31 cellular contexts compared by ENCODE assay signal in genomic region chr2:12879649-12880048, GRCh38.
"Had no signal": no experiment of that assay in that cellular context is flagged by ENCODE, and none has a peak within 500 bp of the region (broad histone marks: within the 10 kb centered on the region; RNA-seq: fewer than 3 reads in every experiment).

No MANE protein-coding gene starts in this region.

- H3K4me3 ChIP-seq: ascending aorta, breast epithelium, cardiac muscle cell, colonic mucosa, esophagus squamous epithelium, gastroesophageal sphincter had no signal

- H3K27ac Mint-ChIP-seq: activated CD4-positive, alpha-beta memory T cell treated with anti-CD3 and anti-CD28 coated beads, Interleukin-2, amount 10 ng/mL, durations not matched to agents 7 days and 5 days; activated CD4-positive, alpha-beta T cell treated with anti-CD3 and anti-CD28 coated beads, Interleukin-2, amount 10 ng/mL, durations not matched to agents 7 days and 5 days; activated naive CD4-positive, alpha-beta T cell treated with anti-CD3 and anti-CD28 coated beads, Interleukin-2, amount 10 ng/mL, durations not matched to agents 7 days and 5 days; activated naive CD4-positive, alpha-beta T cell treated with anti-CD3 and anti-CD28 coated beads, Interleukin-2, amount 50 U/mL, for 72 hours; activated naive CD8-positive, alpha-beta T cell treated with anti-CD3 and anti-CD28 coated beads, Interleukin-2, amount 10 ng/mL, durations not matched to agents 7 days and 5 days; activated T-cell treated with anti-CD3 and anti-CD28 coated beads, Interleukin-2, amount 50 U/mL, for 24 hours; activated T-cell treated with anti-CD3 and anti-CD28 coated beads, Interleukin-2, amount 50 U/mL, for 72 hours; brain had no signal

- H3K27me3 ChIP-seq: ascending aorta, breast epithelium, cardiac muscle cell, colonic mucosa, esophagus squamous epithelium, gastroesophageal sphincter had no signal

- ATAC-seq: activated naive CD4-positive, alpha-beta T cell treated with anti-CD3 and anti-CD28 coated beads, Interleukin-2, amount 50 U/mL, for 72 hours; activated T-cell treated with anti-CD3 and anti-CD28 coated beads, Interleukin-2, amount 50 U/mL, for 72 hours; gastroesophageal sphincter had no signal

- H3K4me1 ChIP-seq: ascending aorta, breast epithelium, colonic mucosa had no signal

- H3K36me3 ChIP-seq: ascending aorta, breast epithelium, cardiac muscle cell, colonic mucosa, esophagus squamous epithelium, gastroesophageal sphincter had no signal

- H3K4me1 Mint-ChIP-seq: activated CD4-positive, alpha-beta memory T cell treated with anti-CD3 and anti-CD28 coated beads, Interleukin-2, amount 10 ng/mL, durations not matched to agents 7 days and 5 days; activated CD4-positive, alpha-beta T cell treated with anti-CD3 and anti-CD28 coated beads, Interleukin-2, amount 10 ng/mL, durations not matched to agents 7 days and 5 days; activated naive CD4-positive, alpha-beta T cell treated with anti-CD3 and anti-CD28 coated beads, Interleukin-2, amount 10 ng/mL, durations not matched to agents 7 days and 5 days; brain had no signal

- H3K9me3 Mint-ChIP-seq: activated CD4-positive, alpha-beta memory T cell treated with anti-CD3 and anti-CD28 coated beads, Interleukin-2, amount 10 ng/mL, durations not matched to agents 7 days and 5 days; activated naive CD4-positive, alpha-beta T cell treated with anti-CD3 and anti-CD28 coated beads, Interleukin-2, amount 10 ng/mL, durations not matched to agents 7 days and 5 days; activated naive CD4-positive, alpha-beta T cell treated with anti-CD3 and anti-CD28 coated beads, Interleukin-2, amount 50 U/mL, for 72 hours; activated naive CD8-positive, alpha-beta T cell treated with anti-CD3 and anti-CD28 coated beads, Interleukin-2, amount 10 ng/mL, durations not matched to agents 7 days and 5 days; activated T-cell treated with anti-CD3 and anti-CD28 coated beads, Interleukin-2, amount 50 U/mL, for 24 hours; activated T-cell treated with anti-CD3 and anti-CD28 coated beads, Interleukin-2, amount 50 U/mL, for 72 hours had no signal

- FAIRE-seq: endometrium, endothelial cell of umbilical vein had no signal

- H3K4me3 Mint-ChIP-seq: activated CD4-positive, alpha-beta memory T cell treated with anti-CD3 and anti-CD28 coated beads, Interleukin-2, amount 10 ng/mL, durations not matched to agents 7 days and 5 days; activated CD4-positive, alpha-beta T cell treated with anti-CD3 and anti-CD28 coated beads, Interleukin-2, amount 10 ng/mL, durations not matched to agents 7 days and 5 days; activated naive CD4-positive, alpha-beta T cell treated with anti-CD3 and anti-CD28 coated beads, Interleukin-2, amount 10 ng/mL, durations not matched to agents 7 days and 5 days; activated naive CD8-positive, alpha-beta T cell treated with anti-CD3 and anti-CD28 coated beads, Interleukin-2, amount 10 ng/mL, durations not matched to agents 7 days and 5 days; activated T-cell treated with anti-CD3 and anti-CD28 coated beads, Interleukin-2, amount 50 U/mL, for 24 hours; activated T-cell treated with anti-CD3 and anti-CD28 coated beads, Interleukin-2, amount 50 U/mL, for 72 hours; brain had no signal

- H3K9me3 ChIP-seq: ascending aorta, breast epithelium, colonic mucosa, esophagus squamous epithelium, gastroesophageal sphincter had no signal

- H3K27ac ChIP-seq: ascending aorta, breast epithelium, cardiac muscle cell, colonic mucosa, epithelial cell of prostate, esophagus squamous epithelium, gastroesophageal sphincter had no signal

- DNase-seq: activated CD4-positive, alpha-beta memory T cell treated with anti-CD3 and anti-CD28 coated beads, Interleukin-2, amount 10 ng/mL, durations not matched to agents 7 days and 5 days; activated CD4-positive, alpha-beta T cell treated with anti-CD3 and anti-CD28 coated beads for 1 hour; activated CD4-positive, alpha-beta T cell treated with anti-CD3 and anti-CD28 coated beads for 4 hours; activated CD4-positive, alpha-beta T cell treated with anti-CD3 and anti-CD28 coated beads, Interleukin-2, amount 10 ng/mL, durations not matched to agents 7 days and 5 days; activated CD4-positive, alpha-beta T cell treated with anti-CD3 and anti-CD28 coated beads, Interleukin-2, amount 50 U/mL, for 4 hours; activated CD4-positive, CD25-positive, alpha-beta regulatory T cell; activated CD8-positive, alpha-beta memory T cell treated with anti-CD3 and anti-CD28 coated beads, Interleukin-2, amount 50 U/mL, for 48 hours; activated gamma-delta T cell; activated naive CD4-positive, alpha-beta T cell; activated naive CD4-positive, alpha-beta T cell treated with anti-CD3 and anti-CD28 coated beads, Interleukin-2, amount 10 ng/mL, durations not matched to agents 7 days and 5 days; activated naive CD8-positive, alpha-beta T cell treated with anti-CD3 and anti-CD28 coated beads, Interleukin-2, amount 10 ng/mL, durations not matched to agents 7 days and 5 days; activated T-cell treated with anti-CD3 and anti-CD28 coated beads for 4 hours; activated T-cell treated with anti-CD3 and anti-CD28 coated beads, Interleukin-2, amount 50 U/mL, for 24 hours; activated T-cell treated with anti-CD3 and anti-CD28 coated beads, Interleukin-2, amount 50 U/mL, for 72 hours; central memory CD4-positive, alpha-beta T cell; cerebellar nuclear complex; colonic mucosa; effector CD8-positive, alpha-beta T cell; esophagus squamous epithelium; foreskin melanocyte; head of caudate nucleus; T-helper 2 cell had no signal

- H3K36me3 Mint-ChIP-seq: activated naive CD4-positive, alpha-beta T cell treated with anti-CD3 and anti-CD28 coated beads, Interleukin-2, amount 10 ng/mL, durations not matched to agents 7 days and 5 days; activated naive CD4-positive, alpha-beta T cell treated with anti-CD3 and anti-CD28 coated beads, Interleukin-2, amount 50 U/mL, for 72 hours; activated naive CD8-positive, alpha-beta T cell treated with anti-CD3 and anti-CD28 coated beads, Interleukin-2, amount 10 ng/mL, durations not matched to agents 7 days and 5 days; brain had no signal
